ENCODE assay signal across 18 cellular contexts in the genomic region with DNA sequence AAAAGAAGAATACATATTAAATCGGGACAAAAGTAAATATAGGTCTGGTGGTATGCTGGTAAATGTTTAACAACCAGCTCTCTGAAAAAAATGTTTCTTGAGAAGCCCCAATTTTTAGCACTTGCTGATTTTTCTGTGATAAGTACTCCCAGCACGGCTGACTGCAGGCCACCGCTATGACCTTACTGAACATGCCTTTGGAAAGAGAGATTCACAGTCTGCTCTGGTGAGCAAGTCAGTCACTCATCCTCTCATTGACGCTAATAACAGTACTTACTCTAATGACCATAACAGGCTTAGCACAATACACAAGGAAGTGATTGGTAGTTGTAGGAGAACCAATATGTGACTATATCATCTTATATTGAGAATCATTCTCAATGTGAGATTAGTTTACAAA.
"Had no signal": no experiment of that assay in that cellular context is flagged by ENCODE, and none has a peak within 500 bp of the region (broad histone marks: within the 10 kb centered on the region; RNA-seq: fewer than 3 reads in every experiment).

No MANE protein-coding gene starts in this region.

- H3K9me3 ChIP-seq: gastrocnemius medialis, pancreas, sigmoid colon, testis had no signal

- DNase-seq: effector memory CD4-positive, alpha-beta T cell; gastrocnemius medialis; immature natural killer cell; left colon; mammary epithelial cell; naive thymus-derived CD4-positive, alpha-beta T cell; occipital lobe; pancreas; sigmoid colon; stimulated activated CD4-positive, alpha-beta T cell treated with anti-CD3 and anti-CD28 coated beads, Interleukin-2, amount 100 ng/mL, for 24 hours; stimulated activated CD4-positive, alpha-beta T cell treated with anti-CD3 and anti-CD28 coated beads, Interleukin-4, amount 100 ng/mL, for 4 hours; stimulated activated naive B cell treated with anti-CD40 and anti-IgM and Interleukin-4, amounts not matched to agents 10 μg/mL and 1 μg/mL and 100 μg/mL, for 72 hours; stimulated activated naive CD8-positive, alpha-beta T cell treated with anti-CD3 and anti-CD28 coated beads, Interleukin-15, amount 100 ng/mL, for 72 hours; testis had no signal

- H3K4me2 ChIP-seq: neural progenitor cell had no signal

- H3K27me3 ChIP-seq: gastrocnemius medialis, neural progenitor cell, pancreas, sigmoid colon, testis, tibial nerve had no signal

- H3K4me1 ChIP-seq: gastrocnemius medialis, neural progenitor cell, pancreas, sigmoid colon, testis, tibial nerve had no signal

- H3K9ac ChIP-seq: neural progenitor cell had no signal

- H3K27ac ChIP-seq: gastrocnemius medialis, neural progenitor cell, pancreas, sigmoid colon, skin epidermis, testis, tibial nerve had no signal

- ATAC-seq: esophagus mucosa; gastrocnemius medialis; left colon; naive thymus-derived CD4-positive, alpha-beta T cell; pancreas; stimulated activated naive B cell treated with anti-CD40 and anti-IgM and Interleukin-4, amounts not matched to agents 10 μg/mL and 1 μg/mL and 100 μg/mL, for 72 hours; stimulated activated naive CD8-positive, alpha-beta T cell treated with anti-CD3 and anti-CD28 coated beads, Interleukin-15, amount 100 ng/mL, for 72 hours had no signal

- H2AFZ ChIP-seq: neural progenitor cell had no signal

- H3K4me3 ChIP-seq: gastrocnemius medialis, neural progenitor cell, pancreas, sigmoid colon, skin epidermis, testis, tibial nerve had no signal

- H3K36me3 ChIP-seq: gastrocnemius medialis, neural progenitor cell, pancreas, sigmoid colon, tibial nerve had no signal
